10 cellular contexts compared by ENCODE assay signal in the genomic region with DNA sequence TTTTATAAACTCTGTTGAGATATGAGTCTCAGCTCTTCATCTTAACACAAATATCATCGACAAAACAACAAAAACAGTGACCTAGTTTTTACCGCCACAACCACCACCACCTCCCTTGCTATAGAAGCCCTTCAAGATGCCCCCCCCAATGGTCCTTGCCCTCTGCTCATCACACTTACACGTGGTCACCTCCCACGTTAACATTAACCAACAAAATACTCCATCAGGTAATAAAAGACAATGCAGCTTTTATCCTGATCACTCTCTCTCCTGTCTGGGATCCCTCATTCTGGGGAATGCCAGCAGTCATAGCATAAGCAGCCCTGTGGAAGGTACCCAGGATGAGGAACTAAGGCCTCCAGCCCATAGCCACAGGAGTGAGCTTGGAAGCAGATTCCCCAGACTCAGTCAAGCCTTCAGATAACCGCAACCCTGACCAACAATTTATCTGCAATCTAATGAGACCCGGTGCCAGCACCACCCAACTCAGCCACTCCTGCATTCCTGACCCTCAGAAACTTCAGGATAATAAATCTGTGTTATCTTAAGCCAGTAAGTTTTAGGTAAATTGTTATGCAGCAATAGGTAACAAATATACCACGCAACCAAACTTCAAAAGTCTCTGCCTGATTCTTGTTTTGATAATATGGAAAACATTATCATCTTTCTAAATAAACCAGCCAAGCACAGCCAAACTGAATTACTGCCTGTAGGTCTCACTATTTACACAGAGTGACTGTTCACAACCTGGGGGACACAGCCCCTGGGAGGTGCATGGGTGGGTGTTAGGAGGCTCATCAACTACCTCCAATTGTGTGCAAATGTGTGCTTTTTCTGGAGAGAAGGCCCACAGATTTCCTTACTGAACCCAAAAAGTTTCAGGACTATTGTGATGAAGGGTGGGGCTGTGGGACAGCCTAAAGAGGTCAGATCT. TPM values are rescaled to one million over a fixed set of nuclear protein-coding genes. Genes with fewer than 3 reads are reported as not detected.
DNase-seq lines count a peak whose midpoint lies in the region; ATAC-seq and TF ChIP-seq lines count a peak whose summit lies in the region.
"Had no signal": no experiment of that assay in that cellular context is flagged by ENCODE, and none has a peak within 500 bp of the region (broad histone marks: within the 10 kb centered on the region; RNA-seq: fewer than 3 reads in every experiment).

No MANE protein-coding gene starts in this region.

- WGBS in esophagus squamous epithelium, 2 donors: 70 to 75% methylated on average over 7 of the region's 7 CpGs

- POLR2A ChIA-PET in RWPE1 (lab: Yijun Ruan, JAX; ENCODE audit: low non-redundant PET): no interaction called here

- no peak for TF ChIP-seq POLR2A in esophagus squamous epithelium (IDR thresholded peaks at IDR 0.05)

- TF ChIP-seq CTCF in RWPE1 (conservative IDR thresholded peaks at IDR 0.05; ENCODE audit: low read depth) (no peak), esophagus squamous epithelium (IDR thresholded peaks at IDR 0.05) (no peak)

- H3K27ac ChIP-seq in RWPE1 (peak overlapping the region; percentile 98), esophagus squamous epithelium (peak overlapping the region in 3 of 4 donors; percentile 41 to 88 (median 78))
- H3K27ac ChIP-seq: colonic mucosa had no signal

- CTCF ChIA-PET in RWPE1 (lab: Yijun Ruan, JAX): no interaction called here

- peak; percentile 17 for ATAC-seq in sciatic nerve
- no peak for ATAC-seq in GM21717 (IDR thresholded peaks at IDR 0.05; ENCODE audit: unreplicated experiment)

- no peaks in the 10 kb centered on the region for H3K27me3 ChIP-seq in esophagus squamous epithelium
- H3K27me3 ChIP-seq: colonic mucosa had no signal

- peaks cover 0 to 44% (median 8%) of the 10 kb centered on the region in 3 donors for H3K4me1 ChIP-seq in esophagus squamous epithelium
- H3K4me1 ChIP-seq: colonic mucosa had no signal

- DNase-seq in ELR (ENCODE audit: low read depth) (peak; percentile 28), RWPE1 (ENCODE audit: low spot score) (no peak), esophagus squamous epithelium (lab: John Stamatoyannopoulos, UW) (no peak), sciatic nerve (ENCODE audit: low spot score) (no peak), NOMO-1 treated with DMSO at 0.1 percent for 48 hours (lab: John Stamatoyannopoulos, UW; ENCODE audit: unreplicated experiment) (no peak), COR-L47 (lab: John Stamatoyannopoulos, UW) (no peak), NCI-H2196 (lab: John Stamatoyannopoulos, UW; ENCODE audit: unreplicated experiment) (no peak)
- DNase-seq: colonic mucosa, NCI-H2171 had no signal

- no peaks in the 10 kb centered on the region for H3K9me3 ChIP-seq in esophagus squamous epithelium
- H3K9me3 ChIP-seq: colonic mucosa had no signal

- intact Hi-C loops in esophagus squamous epithelium (cut with DNase I): no loop called here
- intact Hi-C loops in sciatic nerve (cut with DNase I): no loop called here

- H3K4me3 ChIP-seq in esophagus squamous epithelium: peak overlapping the region in 2 of 4 donors; percentile 16 to 42
- H3K4me3 ChIP-seq: colonic mucosa had no signal

- no peaks in the 10 kb centered on the region for H3K36me3 ChIP-seq in esophagus squamous epithelium
- H3K36me3 ChIP-seq: colonic mucosa had no signal

RNA-seq across cellular contexts. Expression of gene PECAM1, which starts 6.1 kb away (rescaled TPM):
- total RNA-seq in esophagus squamous epithelium: 10 to 100 TPM in 3 of 4 donors, 1 to 10 TPM in 1; 9.4 to 71.4 (median 34.3) TPM
- 351 TPM for total RNA-seq in sciatic nerve
